ENCODE assay signal across 13 cellular contexts in the genomic region with DNA sequence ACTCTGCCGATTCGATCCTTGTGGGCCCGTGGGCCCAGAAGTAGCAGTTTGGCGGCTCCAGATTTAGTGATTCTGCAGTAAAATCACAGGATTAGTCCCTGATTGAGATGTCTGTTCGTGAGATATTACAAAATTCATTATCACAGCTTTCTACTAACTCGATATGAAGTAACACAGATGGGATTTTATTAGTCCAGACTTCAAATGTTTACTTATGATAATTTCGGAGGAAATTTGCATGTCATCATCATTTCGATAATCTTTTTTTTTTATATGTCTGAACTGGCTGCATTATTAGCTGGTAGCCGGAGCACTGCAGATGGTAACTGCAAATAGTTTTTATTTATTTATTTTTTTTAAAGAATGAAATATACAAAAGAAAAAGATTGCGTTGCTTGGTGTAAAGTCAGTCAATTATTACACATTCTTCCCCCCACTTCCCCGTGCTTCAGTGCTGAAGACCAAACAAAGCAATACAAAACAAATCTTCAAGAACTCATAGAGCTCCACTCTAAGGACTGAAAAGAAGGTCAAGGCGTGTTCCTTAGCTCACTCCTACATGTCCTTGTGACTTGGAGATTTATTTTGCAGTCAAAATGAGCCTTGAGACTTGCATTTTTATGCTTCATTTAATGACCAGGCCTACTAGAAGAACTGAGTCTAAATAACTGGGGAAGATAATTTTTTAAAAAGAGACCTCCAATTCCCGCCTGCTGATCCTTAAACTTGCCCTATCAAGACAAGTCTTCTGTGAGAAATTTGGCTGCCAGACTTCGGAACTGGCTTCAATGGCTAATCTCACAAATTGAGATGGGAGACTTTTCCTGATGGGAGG. TPM values are rescaled to one million over a fixed set of nuclear protein-coding genes. Genes with fewer than 3 reads are reported as not detected.
A peak's percentile ranks its signal among the peaks of the same experiment; 100 is the strongest.
DNase-seq lines count a peak whose midpoint lies in the region; FAIRE-seq and TF ChIP-seq lines count a peak whose summit lies in the region.
"Had no signal": no experiment of that assay in that cellular context is flagged by ENCODE, and none has a peak within 500 bp of the region (broad histone marks: within the 10 kb centered on the region; RNA-seq: fewer than 3 reads in every experiment).

No MANE protein-coding gene starts in this region.

- H3K23me2 ChIP-seq in H1 (ENCODE audit: low read depth, low read length), result peaks cover 29% of the 10 kb centered on the region

- H3K36me3 ChIP-seq in HUES6 (ENCODE audit: control insufficient read depth, insufficient read depth, low read length) (no peaks in the 10 kb centered on the region), H1 (ENCODE audit: control insufficient read depth in 2 of 4, insufficient read depth in 4 of 4, low read length in 3 of 4) (no peaks in the 10 kb centered on the region; a peak in 1 of 8 replicates), mesodermal cell (ENCODE audit: control insufficient read depth, insufficient read depth, low read length) (no peaks in the 10 kb centered on the region), smooth muscle cell (ENCODE audit: low read depth) (no peaks in the 10 kb centered on the region)
- H3K36me3 ChIP-seq: ascending aorta; BLaER1 treated with 17β-estradiol and CSF1 and Interleukin-3, amounts not matched to agents 10 nM and 100 nM; left lung; right atrium auricular region had no signal

- H3K79me2 ChIP-seq in H1 (ENCODE audit: control insufficient read depth in 1 of 2, insufficient read depth in 2 of 2, low read length in 2 of 2) (no peaks in the 10 kb centered on the region), smooth muscle cell (ENCODE audit: low read depth) (peaks cover 100% of the 10 kb centered on the region)

- peak overlapping the region; percentile 39 for H3K9ac ChIP-seq in HUES6 (ENCODE audit: low read length)
- H3K9ac ChIP-seq in H1 (replicated peaks in 1 of 4; ENCODE audit: extremely low read depth in 1 of 4, low read depth in 3 of 4, low read length in 3 of 4), result no peak overlapping the region
- H3K9ac ChIP-seq in smooth muscle cell (ENCODE audit: low read depth), result peak overlapping the region; percentile 94
- H3K9ac ChIP-seq: BLaER1 treated with 17β-estradiol and CSF1 and Interleukin-3, amounts not matched to agents 10 nM and 100 nM had no signal

- DNase-seq in H1 (ENCODE audit: low read depth in 1 of 2, low spot score in 2 of 2) (no peak), smooth muscle cell (lab: John Stamatoyannopoulos, UW; ENCODE audit: unreplicated experiment) (no peak), SK-N-DZ (ENCODE audit: low spot score) (no peak), NCI-H1694 (lab: John Stamatoyannopoulos, UW) (no peak)
- DNase-seq in stimulated activated naive CD4-positive, alpha-beta T cell treated with Interleukin-2 at 50 U/mL for 16 hours (lab: John Stamatoyannopoulos, UW), result no peak
- DNase-seq: erythroblast; left lung; naive thymus-derived CD4-positive, alpha-beta T cell had no signal

- peaks cover 51% of the 10 kb centered on the region for H3K4me1 ChIP-seq in HUES6 (ENCODE audit: control insufficient read depth, insufficient read depth, low read length)
- peaks cover 0 to 29% (median 8%) of the 10 kb centered on the region in 4 experiments; a peak in 6 of 7 replicates for H3K4me1 ChIP-seq in H1 (replicated peaks in 1 of 4; ENCODE audit: control insufficient read depth in 3 of 4, insufficient read depth in 4 of 4, low read length in 3 of 4)
- H3K4me1 ChIP-seq in mesodermal cell (ENCODE audit: control insufficient read depth, insufficient read depth, low read length, poor library complexity, severe bottlenecking), result peaks cover 20% of the 10 kb centered on the region
- peaks cover 22% of the 10 kb centered on the region for H3K4me1 ChIP-seq in smooth muscle cell (ENCODE audit: low read depth)
- H3K4me1 ChIP-seq: BLaER1 treated with 17β-estradiol and CSF1 and Interleukin-3, amounts not matched to agents 10 nM and 100 nM had no signal

- no peak for TF ChIP-seq POLR2A in H1 (IDR thresholded peaks at IDR 0.05; ENCODE audit: control extremely low read depth in 1 of 2, low read depth in 2 of 2, low read length in 2 of 2)

- H4K5ac ChIP-seq in H1 (ENCODE audit: insufficient read length, low read depth, low read length), result no peak overlapping the region

- H3K79me1 ChIP-seq in H1 (ENCODE audit: low read depth, low read length), result no peaks in the 10 kb centered on the region; the same call in 1 of the 2 replicates

- H2BK12ac ChIP-seq in H1 (ENCODE audit: low read depth, low read length), result peak overlapping the region; percentile 77; the same call in 1 of the 2 replicates

- no peak overlapping the region for H3K14ac ChIP-seq in H1 (ENCODE audit: insufficient read length)

- TF ChIP-seq CTCF in H1 (IDR thresholded peaks at IDR 0.05; ENCODE audit: control extremely low read depth in 1 of 3, insufficient read depth in 1 of 3, low read depth in 1 of 3, low read length in 3 of 3) (no peak), smooth muscle cell (IDR thresholded peaks at IDR 0.05; ENCODE audit: borderline replicate concordance, insufficient read depth, poor library complexity, severe bottlenecking) (no peak)

- no peak for FAIRE-seq in H1 (lab: Jason Lieb, UNC)

- TF ChIP-seq RAD21 in H1 (IDR thresholded peaks at IDR 0.05 in 1 of 2, conservative IDR thresholded peaks at IDR 0.05 in 1 of 2; ENCODE audit: low read depth in 2 of 2, low read length in 2 of 2), result no peak

- H2AFZ ChIP-seq in H1 (ENCODE audit: low read length) (no peak overlapping the region), smooth muscle cell (ENCODE audit: low read depth) (no peak overlapping the region)

- no peak overlapping the region for H3K18ac ChIP-seq in H1 (ENCODE audit: extremely low read depth, low read length)

- CTCF ChIA-PET in H1 (lab: Charles Lee; ENCODE audit: partially characterized antibody), result interaction anchor here (1.0 to 2.9 kb wide), 7 partner anchors 11 to 997 kb away, joined by 3 to 17 read pairs (median 5); a partner anchor contains a TSS

- H2BK120ac ChIP-seq in H1 (replicated peaks; ENCODE audit: low read depth, low read length), result no peak overlapping the region

- H3K27me3 ChIP-seq in HUES6 (ENCODE audit: control insufficient read depth, insufficient read depth, low read length) (peaks cover 100% of the 10 kb centered on the region), H1 (replicated peaks in 1 of 4; ENCODE audit: control insufficient read depth in 3 of 4, extremely low read depth in 1 of 4, insufficient read depth in 3 of 4, low read length in 3 of 4) (peaks cover 61 to 99% (median 91%) of the 10 kb centered on the region in 4 experiments), smooth muscle cell (ENCODE audit: low read depth) (peaks cover 7% of the 10 kb centered on the region)

- H2BK20ac ChIP-seq in H1 (ENCODE audit: low read length), result no peak overlapping the region

- TF ChIP-seq EP300 in H1 (IDR thresholded peaks at IDR 0.05; ENCODE audit: borderline replicate concordance in 1 of 2, low read depth in 2 of 2, low read length in 2 of 2), result no peak

- WGBS in H1 (ENCODE audit: extremely low coverage in 1 of 2, insufficient coverage in 1 of 2, insufficient read length in 1 of 2, insufficient replicate concordance in 2 of 2, low coverage in 1 of 2, low lambda C conversion rate in 2 of 2, missing lambda C conversion rate in 1 of 2), 2 experiments, result 9% methylated on average over 11 of the region's 14 CpGs; no CpG with 5 or more reads in 1 of the 2 experiments
- 11 to 16% methylated on average over 3 to 6 of the region's 14 CpGs for WGBS in mesodermal cell (ENCODE audit: insufficient coverage in 2 of 2), 2 experiments
- 8% methylated on average over 14 of the region's 14 CpGs for WGBS in smooth muscle cell (ENCODE audit: low lambda C conversion rate)

- H3K23ac ChIP-seq in H1 (ENCODE audit: insufficient read length), result no peak overlapping the region

- H3K9me3 ChIP-seq in HUES6 (ENCODE audit: control insufficient read depth, insufficient read depth, low read depth, low read length) (no peaks in the 10 kb centered on the region), H1 (ENCODE audit: insufficient read depth in 2 of 2, low read depth in 1 of 2, low read length in 1 of 2) (no peaks in the 10 kb centered on the region), mesodermal cell (ENCODE audit: control insufficient read depth, low read length) (no peaks in the 10 kb centered on the region), smooth muscle cell (replicated peaks; ENCODE audit: low read depth) (no peaks in the 10 kb centered on the region)
- H3K9me3 ChIP-seq: ascending aorta, left lung, right atrium auricular region had no signal

- no peak overlapping the region for H2BK15ac ChIP-seq in H1 (ENCODE audit: low read length)

- H2AK5ac ChIP-seq in H1 (ENCODE audit: low read depth, low read length), result no peak overlapping the region

- no peak overlapping the region for H3K4ac ChIP-seq in H1 (replicated peaks; ENCODE audit: insufficient read length, low read depth, low read length)

- H4K20me1 ChIP-seq in H1 (replicated peaks in 1 of 2; ENCODE audit: control insufficient read depth in 1 of 2, insufficient read depth in 2 of 2, low read length in 2 of 2) (peaks cover 3 to 18% of the 10 kb centered on the region in 2 experiments), smooth muscle cell (ENCODE audit: low read depth) (peaks cover 22% of the 10 kb centered on the region)

- H3K4me3 ChIP-seq in HUES6 (ENCODE audit: low read depth, low read length) (peak overlapping the region; percentile 64), H1 (ENCODE audit: extremely low read depth in 1 of 4, insufficient read depth in 2 of 4, low read depth in 3 of 4, low read length in 4 of 4) (peak overlapping the region in 2 of 4 experiments; percentile 0 to 66; a peak in 3 of 8 replicates), mesodermal cell (ENCODE audit: extremely low read depth, insufficient read depth, low read length, poor library complexity, severe bottlenecking) (peak overlapping the region; percentile 27), smooth muscle cell (peak overlapping the region; percentile 65)
- H3K4me3 ChIP-seq: ascending aorta, left lung, right atrium auricular region had no signal

- no peak overlapping the region for H3K27ac ChIP-seq in HUES6 (ENCODE audit: low read depth, low read length)
- no peak overlapping the region for H3K27ac ChIP-seq in H1 (ENCODE audit: low read depth, low read length)
- no peak overlapping the region for H3K27ac ChIP-seq in mesodermal cell (ENCODE audit: low read depth, low read length, severe bottlenecking)
- H3K27ac ChIP-seq in smooth muscle cell (ENCODE audit: low read depth), result peak overlapping the region; percentile 95
- H3K27ac ChIP-seq: ascending aorta; BLaER1 treated with 17β-estradiol and CSF1 and Interleukin-3, amounts not matched to agents 10 nM and 100 nM; left lung; right atrium auricular region had no signal

- peak overlapping the region; percentile 57 to 59 for H3K4me2 ChIP-seq in H1 (ENCODE audit: insufficient read depth in 1 of 2, low read depth in 2 of 2, low read length in 2 of 2)
- peak overlapping the region; percentile 98 for H3K4me2 ChIP-seq in smooth muscle cell
- H3K4me2 ChIP-seq: BLaER1 treated with 17β-estradiol and CSF1 and Interleukin-3, amounts not matched to agents 10 nM and 100 nM had no signal

- no peak overlapping the region for H4K91ac ChIP-seq in H1 (replicated peaks; ENCODE audit: insufficient read length, low read length)

- H2BK5ac ChIP-seq in H1 (ENCODE audit: low read depth, low read length), result no peak overlapping the region

- no peak overlapping the region for H3K56ac ChIP-seq in H1 (replicated peaks; ENCODE audit: insufficient read length, low read depth, low read length)

- H3F3A ChIP-seq in smooth muscle cell (ENCODE audit: low read depth), result peaks cover 16% of the 10 kb centered on the region

- POLR2A ChIA-PET in H1 (lab: Charles Lee; ENCODE audit: partially characterized antibody), result interaction anchor here (1.3 to 1.4 kb wide), 5 partner anchors 9 to 22 kb away, joined by 3 to 7 read pairs (median 5); no protein-coding TSS in a partner anchor

- no peak overlapping the region for H4K8ac ChIP-seq in H1 (ENCODE audit: extremely low read depth, insufficient read depth, low read length)

RNA-seq across cellular contexts. Expression of a gene that starts 11.7 kb away (rescaled TPM):
- total RNA-seq in H1 (2021; fragmentation: NEBNext Ultra II Directional; extraction: Animal tissue kit (Norgen Biotek cat#: 25700)), result 0.44 and 0.67 TPM in 2 replicates
- polyA plus RNA-seq in H1 (2011; rRNA removed) (0.09 and 0.31 TPM in 2 replicates), smooth muscle cell (382 and 543 TPM in 2 replicates)
- 0.08 TPM for polyA plus RNA-seq in H1 (2011; cell fraction: cytosol; rRNA removed)
- polyA plus RNA-seq in H1 (2011; cell fraction: nucleus; rRNA removed), result 0.13 TPM
- polyA plus RNA-seq in H1 (2012, experiment 1 of 2), result 0.14 to 0.50 TPM (median 0.25 TPM) in 4 replicates
- polyA plus RNA-seq in H1 (2012, experiment 2 of 2), result 0.26 TPM
- 0.85 TPM for polyA plus RNA-seq in H1 (2013, experiment 1 of 2)
- 0.64 TPM for polyA plus RNA-seq in H1 (2013, experiment 2 of 2)
- polyA minus RNA-seq in H1 (2011; rRNA and poly(A)+ RNA removed), result not detected in 2 replicates
- not detected for polyA minus RNA-seq in H1 (2011; cell fraction: cytosol; rRNA and poly(A)+ RNA removed)
- 0.40 TPM for polyA minus RNA-seq in H1 (2011; cell fraction: nucleus; rRNA and poly(A)+ RNA removed)
- polyA plus RNA-seq in mesodermal cell (2013, experiment 1 of 2), result 64.5 TPM
- polyA plus RNA-seq in mesodermal cell (2013, experiment 2 of 2), result 81.4 TPM
- 269 and 289 TPM in 2 replicates for total RNA-seq in smooth muscle cell
- polyA plus RNA-seq in SK-N-DZ (2014; cell fraction: cytosol; rRNA removed), result not detected in 2 replicates
- not detected in 2 replicates for polyA plus RNA-seq in SK-N-DZ (2014; cell fraction: nucleus; rRNA removed)
- total RNA-seq: ascending aorta; left lung; naive thymus-derived CD4-positive, alpha-beta T cell had no signal
- polyA plus RNA-seq: naive thymus-derived CD4-positive, alpha-beta T cell had no signal

Comparison
In these comparisons a context has a peak if more than half of its experiments do, and no peak if none do; other contexts are left out.
1. H3K9ac ChIP-seq: peak in HUES6 (single experiment) and smooth muscle cell (single experiment); none in H1 (0 of 4).
2. RNA of a gene that starts 11.7 kb away (total RNA-seq): 269 to 289 TPM in smooth muscle cell; 0.44 to 0.67 TPM in H1; every median in the first group is over 100 times any median in the second.